11 cellular contexts compared by ENCODE assay signal in the genomic region with DNA sequence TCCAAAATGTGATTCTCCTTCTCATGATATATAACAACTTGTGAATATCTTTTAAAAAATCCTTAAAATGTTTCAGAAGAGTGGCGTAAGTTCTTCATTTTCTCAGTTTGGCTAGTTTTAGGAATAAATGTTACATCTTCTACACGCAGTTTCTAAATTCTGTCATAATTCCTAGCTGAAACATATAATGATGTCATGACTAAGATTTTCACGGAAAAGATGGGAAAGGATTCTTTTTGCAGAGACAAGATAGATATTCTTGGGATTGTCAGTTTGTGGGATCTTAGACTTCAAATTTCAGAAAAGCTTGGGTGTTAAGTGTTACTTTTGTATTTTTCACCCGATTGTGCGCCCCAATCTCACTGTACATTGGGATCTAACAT. TPM values are rescaled to one million over a fixed set of nuclear protein-coding genes. Genes with fewer than 3 reads are reported as not detected.
DNase-seq lines count a peak whose midpoint lies in the region; ATAC-seq, FAIRE-seq and TF ChIP-seq lines count a peak whose summit lies in the region.
"Had no signal": no experiment of that assay in that cellular context is flagged by ENCODE, and none has a peak within 500 bp of the region (broad histone marks: within the 10 kb centered on the region; RNA-seq: fewer than 3 reads in every experiment).

No MANE protein-coding gene starts in this region.

- H3K27ac Mint-ChIP-seq in astrocyte (ENCODE audit: unreplicated experiment): peak overlapping the region; percentile 34

- no peaks in the 10 kb centered on the region for H3K27me3 Mint-ChIP-seq in astrocyte (ENCODE audit: low read depth, unreplicated experiment)
- H3K27me3 Mint-ChIP-seq: activated naive CD8-positive, alpha-beta T cell had no signal

- no peak for TF ChIP-seq POLR2A in HepG2 (IDR thresholded peaks at IDR 0.05; ENCODE audit: insufficient read depth in 1 of 2, low read depth in 2 of 2, low read length in 2 of 2)

- H3K4me2 ChIP-seq in SK-N-SH (peak overlapping the region; percentile 73), astrocyte (ENCODE audit: low read length) (peak overlapping the region; percentile 86), HepG2 (ENCODE audit: low read depth, low read length) (peak overlapping the region; percentile 77)

- FAIRE-seq in astrocyte (lab: Jason Lieb, UNC) (no peak), HepG2 (lab: Jason Lieb, UNC) (no peak)
- FAIRE-seq: A204.1 had no signal

- 68% methylated on average over 5 of the region's 5 CpGs for WGBS in SK-N-SH (ENCODE audit: low lambda C conversion rate)
- WGBS in HepG2 (ENCODE audit: low lambda C conversion rate): 33% methylated on average over 5 of the region's 5 CpGs

- POLR2A ChIA-PET in SK-N-SH (lab: Yijun Ruan, JAX) (interaction anchor here (0.6 kb wide), 1 partner anchor 133 kb away, joined by 3 read pairs; no protein-coding TSS in a partner anchor), HepG2 (lab: Yijun Ruan, JAX) (no interaction called here)

- no peak overlapping the region for H3K4me3 Mint-ChIP-seq in astrocyte (ENCODE audit: unreplicated experiment)
- H3K4me3 Mint-ChIP-seq: activated naive CD8-positive, alpha-beta T cell had no signal

- no peaks in the 10 kb centered on the region for H3K9me3 ChIP-seq in SK-N-SH
- no peaks in the 10 kb centered on the region for H3K9me3 ChIP-seq in astrocyte (ENCODE audit: insufficient read depth, low read depth, low read length)
- H3K9me3 ChIP-seq in HepG2 (ENCODE audit: low read length): no peaks in the 10 kb centered on the region
- no peaks in the 10 kb centered on the region for H3K9me3 ChIP-seq in thoracic aorta

- no peak for TF ChIP-seq CTCF in SK-N-SH (IDR thresholded peaks at IDR 0.05)
- TF ChIP-seq CTCF in astrocyte (IDR thresholded peaks at IDR 0.05; ENCODE audit: insufficient read depth, low read depth, low read length): no peak
- TF ChIP-seq CTCF in HepG2 (CRISPR knock-in tag; IDR thresholded peaks at IDR 0.05): no peak
- TF ChIP-seq CTCF in thoracic aorta (IDR thresholded peaks at IDR 0.05): no peak

- TF ChIP-seq EP300 in SK-N-SH (IDR thresholded peaks at IDR 0.05; ENCODE audit: borderline replicate concordance in 1 of 2, low read depth in 1 of 2, low read length in 1 of 2): no peak
- no peak for TF ChIP-seq EP300 in HepG2 (IDR thresholded peaks at IDR 0.05; ENCODE audit: low read depth in 2 of 2, low read length in 2 of 2)
- no peak for TF ChIP-seq EP300 in HepG2 (CRISPR knock-in tag; IDR thresholded peaks at IDR 0.05; ENCODE audit: borderline replicate concordance)

- DNase-seq in SK-N-SH (no peak), astrocyte (ENCODE audit: low read depth) (no peak), HepG2 (ENCODE audit: low spot score) (no peak), thoracic aorta (ENCODE audit: low spot score) (no peak), NCI-H226 (no peak)
- no peak for DNase-seq in activated CD4-positive, alpha-beta T cell treated with anti-CD3 and anti-CD28 coated beads for 1 hour
- no peak for DNase-seq in activated CD4-positive, CD25-positive, alpha-beta regulatory T cell treated with anti-CD3 and anti-CD28 coated beads, Interleukin-2, amount 50 U/mL, for 72 hours
- DNase-seq: NCI-H1105 had no signal

- intact Hi-C loops in HepG2 (cut with micrococcal nuclease; ENCODE audit: unreplicated experiment): no loop called here

- TF ChIP-seq RAD21 in SK-N-SH (IDR thresholded peaks at IDR 0.05; ENCODE audit: low read length) (no peak), HepG2 (CRISPR knock-in tag; IDR thresholded peaks at IDR 0.05) (no peak)

- H3K9me3 Mint-ChIP-seq in astrocyte (ENCODE audit: unreplicated experiment): no peaks in the 10 kb centered on the region

- H2AFZ ChIP-seq in SK-N-SH (ENCODE audit: low read depth) (no peak overlapping the region), astrocyte (ENCODE audit: low read depth, low read length) (no peak overlapping the region), HepG2 (ENCODE audit: low read length) (no peak overlapping the region)

- H3K79me2 ChIP-seq in SK-N-SH (ENCODE audit: insufficient read depth) (peaks cover 62% of the 10 kb centered on the region), astrocyte (ENCODE audit: insufficient read depth, low read length) (peaks cover 62% of the 10 kb centered on the region), HepG2 (ENCODE audit: insufficient read depth, low read length) (peaks cover 60% of the 10 kb centered on the region)

- no peaks in the 10 kb centered on the region for H3K27me3 ChIP-seq in SK-N-SH (ENCODE audit: insufficient read depth)
- peaks cover 5% of the 10 kb centered on the region for H3K27me3 ChIP-seq in astrocyte (ENCODE audit: insufficient read depth, low read length)
- no peaks in the 10 kb centered on the region; a peak in 2 of 5 replicates for H3K27me3 ChIP-seq in HepG2 (ENCODE audit: control insufficient read depth in 1 of 2, insufficient read depth in 2 of 2, low read length in 2 of 2)
- no peaks in the 10 kb centered on the region for H3K27me3 ChIP-seq in thoracic aorta (replicated peaks; ENCODE audit: insufficient read depth)

- H4K20me1 ChIP-seq in SK-N-SH (ENCODE audit: insufficient read depth) (peaks cover 38% of the 10 kb centered on the region), astrocyte (ENCODE audit: insufficient read depth, low read length) (peaks cover 47% of the 10 kb centered on the region), HepG2 (ENCODE audit: insufficient read depth, low read length) (0 out of 2 replicates have a peak, but pooled peaks cover 5% of the 10 kb centered on the region)

- ATAC-seq in SK-N-SH treated with all-trans-retinoic acid at 6 μM for 48 hours: no peak
- no peak for ATAC-seq in HepG2
- no peak for ATAC-seq in thoracic aorta (ENCODE audit: insufficient number of reproducible peaks, low FRiP score, low read depth)

- peaks cover 19% of the 10 kb centered on the region for H3K4me1 Mint-ChIP-seq in astrocyte (ENCODE audit: low read depth, unreplicated experiment)

- H3K9me2 ChIP-seq in SK-N-SH: no peaks in the 10 kb centered on the region

- CTCF ChIA-PET in SK-N-SH (lab: Yijun Ruan, JAX) (interaction anchor here (1.0 to 1.6 kb wide), 6 partner anchors 14 to 391 kb away, joined by 3 to 6 read pairs (median 4); partner anchors contain the start of gene CCDC83), HepG2 (lab: Yijun Ruan, JAX; ENCODE audit: low intra/inter-chr PET ratio, low total read pairs) (no interaction called here)

- in situ Hi-C loops in HepG2 (cut with HindIII; ENCODE audit: extremely low pct_ligation_motif_present, low pct_unique_long_range_greater_than_20kb): no loop called here

- peak overlapping the region; percentile 81 to 94 for H3K4me3 ChIP-seq in SK-N-SH (ENCODE audit: low read depth in 2 of 2, low read length in 1 of 2)
- H3K4me3 ChIP-seq in astrocyte (ENCODE audit: insufficient read depth, low read depth, low read length): peak overlapping the region; percentile 84
- peak overlapping the region; percentile 72 to 96 (median 95); a peak in 5 of 6 replicates for H3K4me3 ChIP-seq in HepG2 (replicated peaks in 1 of 3; ENCODE audit: insufficient read depth in 1 of 3, low read depth in 2 of 3, low read length in 3 of 3)
- peak overlapping the region; percentile 98 for H3K4me3 ChIP-seq in thoracic aorta

- H3K9ac ChIP-seq in SK-N-SH: peak overlapping the region; percentile 96
- H3K9ac ChIP-seq in astrocyte (ENCODE audit: low read length): peak overlapping the region; percentile 95
- peak overlapping the region; percentile 96 for H3K9ac ChIP-seq in HepG2 (ENCODE audit: insufficient read depth, low read depth, low read length)

- H3K36me3 ChIP-seq in SK-N-SH (replicated peaks in 1 of 2; ENCODE audit: control insufficient read depth in 1 of 2, insufficient read depth in 2 of 2, low read length in 1 of 2) (peaks cover 6 to 8% of the 10 kb centered on the region in 2 experiments), astrocyte (ENCODE audit: insufficient read depth, low read length) (peaks cover 2% of the 10 kb centered on the region), HepG2 (replicated peaks in 1 of 2; ENCODE audit: control insufficient read depth in 1 of 2, insufficient read depth in 2 of 2, low read length in 2 of 2) (peaks cover 0 to 4% of the 10 kb centered on the region in 2 experiments; a peak in 1 of 5 replicates), thoracic aorta (no peaks in the 10 kb centered on the region)

- H3F3A ChIP-seq in SK-N-SH (replicated peaks; ENCODE audit: insufficient read depth): peaks cover 15% of the 10 kb centered on the region

- no TSS peak for BruUV-seq in HepG2 (replicated peaks; lab: Mats Ljungman, UMichigan)

- H3K27ac ChIP-seq in SK-N-SH (ENCODE audit: low read depth in 2 of 2, low read length in 1 of 2): peak overlapping the region in 1 of 2 experiments; percentile 2; a peak in 1 of 4 replicates
- H3K27ac ChIP-seq in astrocyte (ENCODE audit: low read depth, low read length): peak overlapping the region; percentile 38
- H3K27ac ChIP-seq in HepG2 (ENCODE audit: extremely low read length, insufficient read depth, low read length): no peak overlapping the region
- no peak overlapping the region for H3K27ac ChIP-seq in thoracic aorta

- no peaks in the 10 kb centered on the region for H3K36me3 Mint-ChIP-seq in astrocyte (ENCODE audit: low read depth, unreplicated experiment)

- H3K4me1 ChIP-seq in SK-N-SH (ENCODE audit: control insufficient read depth in 1 of 2, insufficient read depth in 2 of 2, low read depth in 1 of 2, low read length in 1 of 2) (peaks cover 11 to 17% of the 10 kb centered on the region in 2 experiments), astrocyte (ENCODE audit: insufficient read depth, low read length) (peaks cover 10% of the 10 kb centered on the region), HepG2 (ENCODE audit: insufficient read depth, low read length) (peaks cover 45% of the 10 kb centered on the region), thoracic aorta (ENCODE audit: control insufficient read depth in 1 of 2, low read depth in 2 of 2) (peaks cover 21 to 27% of the 10 kb centered on the region in 2 donors)

RNA-seq across cellular contexts. Expression of gene EED, which starts 1.7 kb away (rescaled TPM):
- polyA plus RNA-seq in SK-N-SH (2012; rRNA removed): 12.8 and 14.2 TPM in 2 replicates
- polyA plus RNA-seq in SK-N-SH (2012; cell fraction: cytosol; rRNA removed): 13.3 and 13.9 TPM in 2 replicates
- 21.7 and 33.6 TPM in 2 replicates for polyA plus RNA-seq in SK-N-SH (2012; cell fraction: nucleus; rRNA removed)
- 20.9 and 23.4 TPM in 2 replicates for total RNA-seq in astrocyte
- 28.4 and 39.7 TPM in 2 replicates for total RNA-seq in HepG2 (2016; rRNA removed; fragmentation: Illumina TruSeq; extraction: Trizol)
- total RNA-seq in HepG2 (2016; cell fraction: cytosol; rRNA removed; fragmentation: Illumina TruSeq; extraction: Trizol; ENCODE audit: low read depth): 9.2 and 9.8 TPM in 2 replicates
- 30.2 and 38.4 TPM in 2 replicates for total RNA-seq in HepG2 (2016; cell fraction: insoluble cytoplasmic fraction; rRNA removed; fragmentation: Illumina TruSeq; extraction: Trizol)
- 9.8 and 12.4 TPM in 2 replicates for total RNA-seq in HepG2 (2016; cell fraction: membrane; rRNA removed; fragmentation: Illumina TruSeq; extraction: Trizol)
- 43.4 and 44.1 TPM in 2 replicates for total RNA-seq in HepG2 (2016; cell fraction: nucleus; rRNA removed; fragmentation: Illumina TruSeq; extraction: Trizol)
- polyA plus RNA-seq in HepG2 (2011; rRNA removed): 8.9 and 11.0 TPM in 2 replicates
- polyA plus RNA-seq in HepG2 (2011; cell fraction: cytosol; rRNA removed): 3.7 and 4.4 TPM in 2 replicates
- 10.7 and 10.8 TPM in 2 replicates for polyA plus RNA-seq in HepG2 (2011; cell fraction: nucleus; rRNA removed)
- 11.9 and 16.4 TPM in 2 replicates for polyA plus RNA-seq in HepG2 (2012)
- polyA plus RNA-seq in HepG2 (2016; cell fraction: cytosol; fragmentation: Illumina TruSeq; extraction: Trizol; ENCODE audit: low read depth): 2.1 and 2.5 TPM in 2 replicates
- 28.4 and 29.1 TPM in 2 replicates for polyA plus RNA-seq in HepG2 (2016; cell fraction: insoluble cytoplasmic fraction; fragmentation: Illumina TruSeq; extraction: Trizol; ENCODE audit: low read depth)
- 3.5 and 4.2 TPM in 2 replicates for polyA plus RNA-seq in HepG2 (2016; cell fraction: membrane; fragmentation: Illumina TruSeq; extraction: Trizol; ENCODE audit: low read depth)
- 38.4 and 40.2 TPM in 2 replicates for polyA plus RNA-seq in HepG2 (2016; cell fraction: nucleus; fragmentation: Illumina TruSeq; extraction: Trizol; ENCODE audit: insufficient read depth, low read depth)
- 4.5 and 20.2 TPM in 2 replicates for polyA minus RNA-seq in HepG2 (2011; rRNA and poly(A)+ RNA removed; ENCODE audit: low replicate concordance)
- polyA minus RNA-seq in HepG2 (2011; cell fraction: cytosol; rRNA and poly(A)+ RNA removed): 4.9 and 5.7 TPM in 2 replicates
- 48.0 and 61.4 TPM in 2 replicates for polyA minus RNA-seq in HepG2 (2011; cell fraction: nucleus; rRNA and poly(A)+ RNA removed)
- total RNA-seq in thoracic aorta: 10 to 100 TPM; 19.0 to 22.4 TPM

RNA-seq across cellular contexts. Expression of gene HIKESHI, which starts 55.8 kb away (rescaled TPM):
- 62.3 and 67.6 TPM in 2 replicates for polyA plus RNA-seq in SK-N-SH (2012; rRNA removed)
- polyA plus RNA-seq in SK-N-SH (2012; cell fraction: cytosol; rRNA removed): 76.7 and 80.2 TPM in 2 replicates
- 21.9 and 42.5 TPM in 2 replicates for polyA plus RNA-seq in SK-N-SH (2012; cell fraction: nucleus; rRNA removed)
- 42.3 and 42.8 TPM in 2 replicates for total RNA-seq in astrocyte
- total RNA-seq in HepG2 (2016; rRNA removed; fragmentation: Illumina TruSeq; extraction: Trizol): 67.8 and 75.2 TPM in 2 replicates
- 83.1 and 102 TPM in 2 replicates for total RNA-seq in HepG2 (2016; cell fraction: cytosol; rRNA removed; fragmentation: Illumina TruSeq; extraction: Trizol; ENCODE audit: low read depth)
- 71.7 and 75.9 TPM in 2 replicates for total RNA-seq in HepG2 (2016; cell fraction: insoluble cytoplasmic fraction; rRNA removed; fragmentation: Illumina TruSeq; extraction: Trizol)
- total RNA-seq in HepG2 (2016; cell fraction: membrane; rRNA removed; fragmentation: Illumina TruSeq; extraction: Trizol): 106 TPM in 2 replicates
- 29.7 and 37.3 TPM in 2 replicates for total RNA-seq in HepG2 (2016; cell fraction: nucleus; rRNA removed; fragmentation: Illumina TruSeq; extraction: Trizol)
- polyA plus RNA-seq in HepG2 (2011; rRNA removed): 66.6 and 74.8 TPM in 2 replicates
- 27.3 and 35.6 TPM in 2 replicates for polyA plus RNA-seq in HepG2 (2011; cell fraction: cytosol; rRNA removed)
- 47.3 and 48.8 TPM in 2 replicates for polyA plus RNA-seq in HepG2 (2011; cell fraction: nucleus; rRNA removed)
- polyA plus RNA-seq in HepG2 (2012): 30.1 and 37.1 TPM in 2 replicates
- polyA plus RNA-seq in HepG2 (2016; cell fraction: cytosol; fragmentation: Illumina TruSeq; extraction: Trizol; ENCODE audit: low read depth): 86.5 and 101 TPM in 2 replicates
- 54.2 and 61.6 TPM in 2 replicates for polyA plus RNA-seq in HepG2 (2016; cell fraction: insoluble cytoplasmic fraction; fragmentation: Illumina TruSeq; extraction: Trizol; ENCODE audit: low read depth)
- 78.5 and 91.4 TPM in 2 replicates for polyA plus RNA-seq in HepG2 (2016; cell fraction: membrane; fragmentation: Illumina TruSeq; extraction: Trizol; ENCODE audit: low read depth)
- polyA plus RNA-seq in HepG2 (2016; cell fraction: nucleus; fragmentation: Illumina TruSeq; extraction: Trizol; ENCODE audit: insufficient read depth, low read depth): 57.9 and 58.2 TPM in 2 replicates
- polyA minus RNA-seq in HepG2 (2011; rRNA and poly(A)+ RNA removed; ENCODE audit: low replicate concordance): 26.6 and 64.0 TPM in 2 replicates
- polyA minus RNA-seq in HepG2 (2011; cell fraction: cytosol; rRNA and poly(A)+ RNA removed): 10.0 and 12.8 TPM in 2 replicates
- 19.8 and 24.1 TPM in 2 replicates for polyA minus RNA-seq in HepG2 (2011; cell fraction: nucleus; rRNA and poly(A)+ RNA removed)
- 10 to 100 TPM; 36.7 to 39.5 TPM for total RNA-seq in thoracic aorta

Comparison
In these comparisons a context has a peak if more than half of its experiments do, and no peak if none do; other contexts are left out.
1. Of the 25 proteins assayed by ChIP-seq in both HepG2 and SK-N-SH: peak only in HepG2: none; only in SK-N-SH: GABPA; in both: none; in neither: 24.